Comparison of ENCODE assay signal across 8 cellular contexts in the genomic region with DNA sequence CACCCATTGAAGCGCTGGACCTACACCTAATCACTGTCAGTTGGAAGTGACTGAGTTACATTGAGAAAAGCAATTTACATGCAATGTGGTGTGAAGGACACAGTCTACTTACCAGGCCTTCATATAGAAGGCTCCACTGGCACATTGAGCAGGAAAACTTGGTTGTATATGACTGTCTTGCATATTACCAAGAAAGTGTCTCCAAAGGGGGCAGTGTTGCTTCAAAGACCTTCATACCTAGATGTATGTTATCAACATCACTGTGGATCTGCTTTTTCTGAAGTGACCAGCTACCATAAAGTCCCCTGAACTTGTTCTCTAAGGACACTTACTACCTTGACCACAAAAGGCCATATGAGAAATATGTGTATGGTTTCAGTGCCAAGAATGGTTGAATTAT.
DNase-seq lines count a peak whose midpoint lies in the region; ATAC-seq and TF ChIP-seq lines count a peak whose summit lies in the region.

No MANE protein-coding gene starts in this region.

- H3K27me3 Mint-ChIP-seq in chondrocyte (ENCODE audit: low read depth): peaks cover 7% of the 10 kb centered on the region
- H3K27me3 Mint-ChIP-seq in Calu3 (ENCODE audit: unreplicated experiment): no peaks in the 10 kb centered on the region

- H3K4me1 Mint-ChIP-seq in chondrocyte (ENCODE audit: low read depth) (no peaks in the 10 kb centered on the region), Calu3 (ENCODE audit: low read depth, unreplicated experiment) (peaks cover 3% of the 10 kb centered on the region)

- intact Hi-C loops in Calu3 (cut with micrococcal nuclease; ENCODE audit: unreplicated experiment): loop anchor here (1.0 kb wide), 1 partner anchor 117 kb away; no protein-coding TSS in a partner anchor

- CTCF ChIA-PET in Calu3 (lab: Charles Lee): no interaction called here

- TF ChIP-seq CTCF in chondrocyte (IDR thresholded peaks at IDR 0.05) (peak; percentile 19), Calu3 (IDR thresholded peaks at IDR 0.05; ENCODE audit: unreplicated experiment) (no peak)

- H3K36me3 Mint-ChIP-seq in chondrocyte (ENCODE audit: low read depth): no peaks in the 10 kb centered on the region
- H3K36me3 Mint-ChIP-seq in Calu3 (ENCODE audit: insufficient read depth, unreplicated experiment): no peaks in the 10 kb centered on the region

- no peak overlapping the region for H3K27ac Mint-ChIP-seq in chondrocyte (ENCODE audit: unreplicated experiment)
- H3K27ac Mint-ChIP-seq in Calu3 (ENCODE audit: unreplicated experiment): no peak overlapping the region

- ATAC-seq in GM18511 (IDR thresholded peaks at IDR 0.05; ENCODE audit: unreplicated experiment) (peak; percentile 83), HG03439 (IDR thresholded peaks at IDR 0.05; ENCODE audit: unreplicated experiment) (no peak)

- no peak overlapping the region for H3K4me3 Mint-ChIP-seq in chondrocyte (ENCODE audit: unreplicated experiment)
- no peak overlapping the region for H3K4me3 Mint-ChIP-seq in Calu3 (ENCODE audit: low read depth, unreplicated experiment)

- no TSS peak for BruUV-seq in Calu3 (replicated peaks; lab: Mats Ljungman, UMichigan)

- H3K9me3 Mint-ChIP-seq in chondrocyte (ENCODE audit: low read depth) (no peaks in the 10 kb centered on the region), Calu3 (ENCODE audit: low read depth, unreplicated experiment) (no peaks in the 10 kb centered on the region)

- DNase-seq in CD1c-positive myeloid dendritic cell (ENCODE audit: extremely low spot score) (peak; percentile 36), NCI-H1930 (lab: John Stamatoyannopoulos, UW) (peak; percentile 42 to 60), chondrocyte (ENCODE audit: low spot score) (no peak), NCI-H1105 (lab: John Stamatoyannopoulos, UW) (no peak), Calu3 (no peak), D341Med (ENCODE audit: low spot score) (no peak)

Comparison
In these comparisons a context has a peak if more than half of its experiments do, and no peak if none do; other contexts are left out.
1. DNase-seq: peak in CD1c-positive myeloid dendritic cell (single experiment) and NCI-H1930 (2 of 2); none in chondrocyte (single experiment), NCI-H1105 (single experiment), Calu3 (single experiment) and D341Med (single experiment).